Comparison of ENCODE assay signal across 8 cellular contexts in genomic region chr2:207142461-207142860, GRCh38. TPM values are rescaled to one million over a fixed set of nuclear protein-coding genes. Genes with fewer than 3 reads are reported as not detected.
DNase-seq lines count a peak whose midpoint lies in the region; ATAC-seq and TF ChIP-seq lines count a peak whose summit lies in the region.

No MANE protein-coding gene starts in this region.

- H3K27ac Mint-ChIP-seq in activated CD4-positive, alpha-beta T cell treated with anti-CD3 and anti-CD28 coated beads, Interleukin-2, amount 10 ng/mL, durations not matched to agents 7 days and 5 days, result peak overlapping the region; percentile 95

- H3K36me3 Mint-ChIP-seq in activated CD4-positive, alpha-beta T cell treated with anti-CD3 and anti-CD28 coated beads, Interleukin-2, amount 10 ng/mL, durations not matched to agents 7 days and 5 days (ENCODE audit: low read depth), result peaks cover 71% of the 10 kb centered on the region

- CTCF ChIA-PET in activated CD4-positive, alpha-beta T cell treated with anti-CD3 and anti-CD28 coated beads, Interleukin-2, amount 10 ng/mL, durations not matched to agents 7 days and 5 days (lab: Charles Lee), result interaction anchor here (0.7 to 1.5 kb wide), 9 partner anchors 12 to 360 kb away, joined by 3 to 8 read pairs (median 3); partner anchors contain the start of gene KLF7

- peaks cover 36% of the 10 kb centered on the region for H3K4me1 ChIP-seq in effector memory CD4-positive, alpha-beta T cell (ENCODE audit: control insufficient read depth, insufficient read depth, low read length, poor library complexity, severe bottlenecking)

- no peaks in the 10 kb centered on the region for H3K9me3 ChIP-seq in effector memory CD4-positive, alpha-beta T cell (ENCODE audit: control insufficient read depth, low read length)

- no peak for TF ChIP-seq CTCF in omental fat pad (IDR thresholded peaks at IDR 0.05)

- ATAC-seq in omental fat pad (ENCODE audit: low FRiP score), result peak; percentile 21

- peak overlapping the region; percentile 60 for H3K4me3 Mint-ChIP-seq in activated CD4-positive, alpha-beta T cell treated with anti-CD3 and anti-CD28 coated beads, Interleukin-2, amount 10 ng/mL, durations not matched to agents 7 days and 5 days

- H3K27me3 Mint-ChIP-seq in activated CD4-positive, alpha-beta T cell treated with anti-CD3 and anti-CD28 coated beads, Interleukin-2, amount 10 ng/mL, durations not matched to agents 7 days and 5 days, result no peaks in the 10 kb centered on the region

- peaks cover 13% of the 10 kb centered on the region for H3K9me3 Mint-ChIP-seq in activated CD4-positive, alpha-beta T cell treated with anti-CD3 and anti-CD28 coated beads, Interleukin-2, amount 10 ng/mL, durations not matched to agents 7 days and 5 days

- H3K4me3 ChIP-seq in effector memory CD4-positive, alpha-beta T cell (ENCODE audit: insufficient read depth, low read depth, low read length, poor library complexity, severe bottlenecking), result peak overlapping the region; percentile 39

- peak overlapping the region; percentile 81 for H3K27ac ChIP-seq in effector memory CD4-positive, alpha-beta T cell (ENCODE audit: insufficient read depth, low read length, poor library complexity, severe bottlenecking)

- DNase-seq in activated CD4-positive, alpha-beta T cell treated with anti-CD3 and anti-CD28 coated beads, Interleukin-2, amount 10 ng/mL, durations not matched to agents 7 days and 5 days, result no peak
- DNase-seq in activated CD4-positive, alpha-beta T cell treated with anti-CD3 and anti-CD28 coated beads, Interleukin-2, amount 50 U/mL, for 48 hours, result no peak
- peak; percentile 51 for DNase-seq in NOMO-1 treated with dmso at 0.1 percent for 144 hours (lab: John Stamatoyannopoulos, UW; ENCODE audit: unreplicated experiment)
- DNase-seq in effector memory CD4-positive, alpha-beta T cell, result no peak
- DNase-seq in omental fat pad (ENCODE audit: low spot score), result no peak
- no peak for DNase-seq in GM03348 (ENCODE audit: low spot score)
- no peak for DNase-seq in iPS-NIHi7 (ENCODE audit: extremely low spot score)
- no peak for DNase-seq in mucosa of gallbladder (ENCODE audit: low spot score)

- H3K4me1 Mint-ChIP-seq in activated CD4-positive, alpha-beta T cell treated with anti-CD3 and anti-CD28 coated beads, Interleukin-2, amount 10 ng/mL, durations not matched to agents 7 days and 5 days, result peaks cover 77% of the 10 kb centered on the region

- POLR2A ChIA-PET in activated CD4-positive, alpha-beta T cell treated with anti-CD3 and anti-CD28 coated beads, Interleukin-2, amount 10 ng/mL, durations not matched to agents 7 days and 5 days (lab: Charles Lee), result interaction anchor here (1.2 kb wide), 1 partner anchor 357 kb away, joined by 3 read pairs; no protein-coding TSS in a partner anchor

- H3K36me3 ChIP-seq in effector memory CD4-positive, alpha-beta T cell (ENCODE audit: control insufficient read depth, insufficient read depth, low read length), result no peaks in the 10 kb centered on the region

- no peaks in the 10 kb centered on the region for H3K27me3 ChIP-seq in effector memory CD4-positive, alpha-beta T cell (replicated peaks; ENCODE audit: control insufficient read depth, insufficient read depth, low read length, poor library complexity, severe bottlenecking)

RNA-seq across cellular contexts. Expression of gene KLF7, which starts 23.3 kb away (rescaled TPM):
- 10 to 100 TPM; 35.3 to 38.2 TPM for total RNA-seq in activated CD4-positive, alpha-beta T cell treated with anti-CD3 and anti-CD28 coated beads, Interleukin-2, amount 10 ng/mL, durations not matched to agents 7 days and 5 days
- total RNA-seq in omental fat pad (10 to 100 TPM; 23.0 to 76.3 (median 32.4) TPM), mucosa of gallbladder (32.8 TPM)
